21 cellular contexts compared by ENCODE assay signal in the genomic region with DNA sequence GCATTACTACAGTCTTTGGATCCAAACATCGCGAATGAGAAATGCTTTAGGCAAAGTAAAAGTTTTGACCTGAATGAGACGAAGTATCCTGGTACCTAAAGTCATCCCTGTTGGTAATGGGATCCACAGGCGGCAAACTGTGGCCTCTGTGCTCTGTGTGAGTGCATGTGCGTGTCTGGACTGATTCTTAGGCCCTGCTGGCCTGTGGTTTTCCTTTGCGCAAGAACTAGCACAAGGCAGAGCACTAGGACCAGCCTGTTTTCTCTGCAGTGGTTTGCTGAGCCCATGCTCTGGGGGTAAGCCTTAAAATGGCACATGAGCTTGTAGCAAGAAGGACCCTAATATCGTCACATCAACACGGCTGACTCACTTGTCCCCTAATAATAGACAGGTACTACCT.
"Had no signal": no experiment of that assay in that cellular context is flagged by ENCODE, and none has a peak within 500 bp of the region (broad histone marks: within the 10 kb centered on the region; RNA-seq: fewer than 3 reads in every experiment).

No MANE protein-coding gene starts in this region.

- DNase-seq: activated CD4-positive, alpha-beta T cell treated with anti-CD3 and anti-CD28 coated beads, Interleukin-2, amount 50 U/mL, for 1 hour; activated CD8-positive, alpha-beta memory T cell treated with anti-CD3 and anti-CD28 coated beads, Interleukin-2, amount 50 U/mL, for 4 hours; activated naive CD4-positive, alpha-beta T cell treated with anti-CD3 and anti-CD28 coated beads, Interleukin-2, amount 10 ng/mL, durations not matched to agents 7 days and 5 days; activated T-cell treated with anti-CD3 and anti-CD28 coated beads, Interleukin-2, amount 50 U/mL, for 4 hours; aorta; brain microvascular endothelial cell; heart right ventricle; immature natural killer cell; left ventricle myocardium superior; mesenchymal stem cell; naive thymus-derived CD4-positive, alpha-beta T cell; ovary; right lobe of liver; stimulated activated CD4-positive, alpha-beta T cell treated with anti-CD3 and anti-CD28 coated beads, Interleukin-4, amount 100 ng/mL, for 1 hour; stomach; T1000; trophoblast cell had no signal

- H2AFZ ChIP-seq: neural progenitor cell had no signal

- H3K36me3 ChIP-seq: brain microvascular endothelial cell, esophagus muscularis mucosa, heart right ventricle, neural progenitor cell, ovary, right lobe of liver, stomach had no signal

- H3K9me3 ChIP-seq: ovary, right lobe of liver had no signal

- H3K27me3 ChIP-seq: brain microvascular endothelial cell, esophagus muscularis mucosa, heart right ventricle, neural progenitor cell, ovary, right lobe of liver, stomach had no signal

- H3K4me1 ChIP-seq: esophagus muscularis mucosa, heart right ventricle, neural progenitor cell, right lobe of liver, stomach had no signal

- H3K27ac ChIP-seq: brain microvascular endothelial cell, coronary artery, esophagus muscularis mucosa, heart right ventricle, neural progenitor cell, ovary, right lobe of liver, stomach had no signal

- H3K4me2 ChIP-seq: neural progenitor cell, smooth muscle cell had no signal

- H3K9ac ChIP-seq: neural progenitor cell had no signal

- H3K4me3 ChIP-seq: coronary artery, esophagus muscularis mucosa, heart right ventricle, neural progenitor cell, ovary, right lobe of liver, smooth muscle cell, stomach had no signal

- ATAC-seq: activated T-cell treated with anti-CD3 and anti-CD28 coated beads, Interleukin-2, amount 50 U/mL, for 4 hours; heart right ventricle; left ventricle myocardium superior; naive thymus-derived CD4-positive, alpha-beta T cell; right lobe of liver had no signal
